In genomic region chr10:119754085-119754484, GRCh38 we compare ENCODE assay signal across 1 cellular context.
TF ChIP-seq lines count a peak whose summit lies in the region.

No MANE protein-coding gene starts in this region.

TF ChIP-seq in HepG2, 621 proteins besides CTCF, POLR2A, EP300 and RAD21:
- TF ChIP-seq MTF2 (CRISPR knock-in tag; IDR thresholded peaks at IDR 0.05; ENCODE audit: borderline replicate concordance) (no peak), SOX5 (CRISPR knock-in tag; IDR thresholded peaks at IDR 0.05; ENCODE audit: borderline replicate concordance) (peak; percentile 18; the same call in 1 of the 2 replicates), NCOR1 (IDR thresholded peaks at IDR 0.05; ENCODE audit: borderline replicate concordance, low read length) (peak; percentile 55; the same call in 1 of the 2 replicates), NFYB (CRISPR knock-in tag; IDR thresholded peaks at IDR 0.05) (no peak), AHR (CRISPR knock-in tag; IDR thresholded peaks at IDR 0.05) (no peak), HNF4G (IDR thresholded peaks at IDR 0.05; ENCODE audit: borderline replicate concordance, low read depth, low read length) (peak; percentile 60), HNF4G (CRISPR knock-in tag; IDR thresholded peaks at IDR 0.05; ENCODE audit: borderline replicate concordance, low read depth) (no peak), PAXIP1 (CRISPR knock-in tag; conservative IDR thresholded peaks at IDR 0.05) (peak; percentile 24; the same call in 1 of the 2 replicates), HOXA3 (CRISPR knock-in tag; IDR thresholded peaks at IDR 0.05) (peak; percentile 28; the same call in 1 of the 2 replicates), HNF4A (CRISPR knock-in tag; IDR thresholded peaks at IDR 0.05) (peak; percentile 74), BCL6 (CRISPR knock-in tag; IDR thresholded peaks at IDR 0.05) (no peak), GATAD2A (CRISPR knock-in tag; IDR thresholded peaks at IDR 0.05) (0 out of 2 replicates have a peak, but pooled peaks have one; percentile 22), HDAC2 (CRISPR knock-in tag; IDR thresholded peaks at IDR 0.05) (0 out of 2 replicates have a peak, but pooled peaks have one; percentile 19), NFIB (CRISPR knock-in tag; IDR thresholded peaks at IDR 0.05; ENCODE audit: borderline replicate concordance) (no peak), NR2F2 (IDR thresholded peaks at IDR 0.05; ENCODE audit: borderline replicate concordance, low read depth) (0 out of 2 replicates have a peak, but pooled peaks have one; percentile 27), ZNF263 (CRISPR knock-in tag; IDR thresholded peaks at IDR 0.05) (peak; percentile 68; the same call in 1 of the 2 replicates), SALL1 (CRISPR knock-in tag; IDR thresholded peaks at IDR 0.05) (peak; percentile 53), HOMEZ (CRISPR knock-in tag; IDR thresholded peaks at IDR 0.05; ENCODE audit: low read depth) (0 out of 2 replicates have a peak, but pooled peaks have one; percentile 44), ZMYM4 (CRISPR knock-in tag; IDR thresholded peaks at IDR 0.05) (0 out of 2 replicates have a peak, but pooled peaks have one; percentile 20), NFIC (IDR thresholded peaks at IDR 0.05; ENCODE audit: low read length) (peak; percentile 50; the same call in 1 of the 2 replicates), SAP130 (CRISPR knock-in tag; IDR thresholded peaks at IDR 0.05; ENCODE audit: low read depth) (peak; percentile 29), NR2F6 (IDR thresholded peaks at IDR 0.05) (no peak), NR2F6 (CRISPR knock-in tag; IDR thresholded peaks at IDR 0.05) (0 out of 2 replicates have a peak, but pooled peaks have one; percentile 12), ZMYM2 (CRISPR knock-in tag; IDR thresholded peaks at IDR 0.05) (0 out of 2 replicates have a peak, but pooled peaks have one; percentile 42), ZNF331 (CRISPR knock-in tag; IDR thresholded peaks at IDR 0.05) (0 out of 2 replicates have a peak, but pooled peaks have one; percentile 32), ZGPAT (CRISPR knock-in tag; IDR thresholded peaks at IDR 0.05) (0 out of 2 replicates have a peak, but pooled peaks have one; percentile 28)
